In the genomic region with DNA sequence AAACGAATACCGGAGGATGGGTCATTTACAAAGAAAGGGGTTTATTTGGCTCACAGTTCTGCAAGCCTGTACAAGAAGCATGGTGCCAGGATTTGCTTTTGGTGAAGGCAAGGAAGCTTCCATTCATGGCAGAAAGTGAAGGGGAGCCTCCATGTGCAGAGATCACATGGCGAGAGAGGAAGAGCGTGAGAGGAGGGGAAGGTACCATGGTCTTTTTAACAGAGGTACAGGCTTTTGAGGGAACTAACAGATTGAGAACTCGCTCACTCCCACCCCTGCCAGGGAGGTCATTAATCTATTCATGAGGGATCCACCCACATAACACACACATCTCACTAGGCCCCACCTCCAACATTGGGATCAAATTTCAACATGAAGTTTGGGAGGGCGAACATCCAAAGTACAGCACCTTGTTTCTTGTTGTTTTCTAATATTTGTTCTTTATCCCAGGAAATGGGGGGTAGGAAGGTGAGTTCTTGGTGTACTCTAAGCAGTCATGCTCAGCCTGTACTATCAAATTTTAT, we compare ENCODE assay signal across 2 cellular contexts.
TF ChIP-seq lines count a peak whose summit lies in the region.

No MANE protein-coding gene starts in this region.

TF ChIP-seq in A549, 52 proteins besides CTCF, POLR2A, EP300 and RAD21 (continued from another document):
- TF ChIP-seq CHD4 (IDR thresholded peaks at IDR 0.05; ENCODE audit: borderline replicate concordance) (no peak), HEYL (CRISPR knock-in tag; IDR thresholded peaks at IDR 0.05) (no peak), GATA3 (IDR thresholded peaks at IDR 0.05; ENCODE audit: borderline replicate concordance) (no peak), SREBF2 (IDR thresholded peaks at IDR 0.05) (no peak), NFE2L2 (conservative IDR thresholded peaks at IDR 0.05; ENCODE audit: low read length) (no peak)

TF ChIP-seq in WTC11, 78 proteins besides CTCF, POLR2A, EP300 and RAD21 (continued from another document):
- TF ChIP-seq, protein P1, sequence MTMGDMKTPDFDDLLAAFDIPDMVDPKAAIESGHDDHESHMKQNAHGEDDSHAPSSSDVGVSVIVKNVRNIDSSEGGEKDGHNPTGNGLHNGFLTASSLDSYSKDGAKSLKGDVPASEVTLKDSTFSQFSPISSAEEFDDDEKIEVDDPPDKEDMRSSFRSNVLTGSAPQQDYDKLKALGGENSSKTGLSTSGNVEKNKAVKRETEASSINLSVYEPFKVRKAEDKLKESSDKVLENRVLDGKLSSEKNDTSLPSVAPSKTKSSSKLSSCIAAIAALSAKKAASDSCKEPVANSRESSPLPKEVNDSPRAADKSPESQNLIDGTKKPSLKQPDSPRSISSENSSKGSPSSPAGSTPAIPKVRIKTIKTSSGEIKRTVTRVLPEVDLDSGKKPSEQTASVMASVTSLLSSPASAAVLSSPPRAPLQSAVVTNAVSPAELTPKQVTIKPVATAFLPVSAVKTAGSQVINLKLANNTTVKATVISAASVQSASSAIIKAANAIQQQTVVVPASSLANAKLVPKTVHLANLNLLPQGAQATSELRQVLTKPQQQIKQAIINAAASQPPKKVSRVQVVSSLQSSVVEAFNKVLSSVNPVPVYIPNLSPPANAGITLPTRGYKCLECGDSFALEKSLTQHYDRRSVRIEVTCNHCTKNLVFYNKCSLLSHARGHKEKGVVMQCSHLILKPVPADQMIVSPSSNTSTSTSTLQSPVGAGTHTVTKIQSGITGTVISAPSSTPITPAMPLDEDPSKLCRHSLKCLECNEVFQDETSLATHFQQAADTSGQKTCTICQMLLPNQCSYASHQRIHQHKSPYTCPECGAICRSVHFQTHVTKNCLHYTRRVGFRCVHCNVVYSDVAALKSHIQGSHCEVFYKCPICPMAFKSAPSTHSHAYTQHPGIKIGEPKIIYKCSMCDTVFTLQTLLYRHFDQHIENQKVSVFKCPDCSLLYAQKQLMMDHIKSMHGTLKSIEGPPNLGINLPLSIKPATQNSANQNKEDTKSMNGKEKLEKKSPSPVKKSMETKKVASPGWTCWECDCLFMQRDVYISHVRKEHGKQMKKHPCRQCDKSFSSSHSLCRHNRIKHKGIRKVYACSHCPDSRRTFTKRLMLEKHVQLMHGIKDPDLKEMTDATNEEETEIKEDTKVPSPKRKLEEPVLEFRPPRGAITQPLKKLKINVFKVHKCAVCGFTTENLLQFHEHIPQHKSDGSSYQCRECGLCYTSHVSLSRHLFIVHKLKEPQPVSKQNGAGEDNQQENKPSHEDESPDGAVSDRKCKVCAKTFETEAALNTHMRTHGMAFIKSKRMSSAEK (CRISPR knock-in tag; IDR thresholded peaks at IDR 0.05; ENCODE audit: borderline replicate concordance) = no peak
- no peak for TF ChIP-seq ZNF219 (CRISPR knock-in tag; IDR thresholded peaks at IDR 0.05; ENCODE audit: borderline replicate concordance)
- TF ChIP-seq ZNF232 (CRISPR knock-in tag; IDR thresholded peaks at IDR 0.05) = no peak
- TF ChIP-seq ZNF416 (CRISPR knock-in tag; IDR thresholded peaks at IDR 0.05) = no peak
- TF ChIP-seq, protein P2, sequence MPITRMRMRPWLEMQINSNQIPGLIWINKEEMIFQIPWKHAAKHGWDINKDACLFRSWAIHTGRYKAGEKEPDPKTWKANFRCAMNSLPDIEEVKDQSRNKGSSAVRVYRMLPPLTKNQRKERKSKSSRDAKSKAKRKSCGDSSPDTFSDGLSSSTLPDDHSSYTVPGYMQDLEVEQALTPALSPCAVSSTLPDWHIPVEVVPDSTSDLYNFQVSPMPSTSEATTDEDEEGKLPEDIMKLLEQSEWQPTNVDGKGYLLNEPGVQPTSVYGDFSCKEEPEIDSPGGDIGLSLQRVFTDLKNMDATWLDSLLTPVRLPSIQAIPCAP (CRISPR knock-in tag; IDR thresholded peaks at IDR 0.05) = no peak
- no peak for TF ChIP-seq CREM (CRISPR knock-in tag; IDR thresholded peaks at IDR 0.05)
- no peak for TF ChIP-seq RELA (CRISPR knock-in tag; IDR thresholded peaks at IDR 0.05; ENCODE audit: borderline replicate concordance)
- no peak for TF ChIP-seq ZNF138 (CRISPR knock-in tag; conservative IDR thresholded peaks at IDR 0.05)
- no peak for TF ChIP-seq ELF4 (CRISPR knock-in tag; IDR thresholded peaks at IDR 0.05; ENCODE audit: low read depth)
TF ChIP-seq in WTC11: peak in this region for 0.
